Comparison of ENCODE assay signal across 8 cellular contexts in the genomic region with DNA sequence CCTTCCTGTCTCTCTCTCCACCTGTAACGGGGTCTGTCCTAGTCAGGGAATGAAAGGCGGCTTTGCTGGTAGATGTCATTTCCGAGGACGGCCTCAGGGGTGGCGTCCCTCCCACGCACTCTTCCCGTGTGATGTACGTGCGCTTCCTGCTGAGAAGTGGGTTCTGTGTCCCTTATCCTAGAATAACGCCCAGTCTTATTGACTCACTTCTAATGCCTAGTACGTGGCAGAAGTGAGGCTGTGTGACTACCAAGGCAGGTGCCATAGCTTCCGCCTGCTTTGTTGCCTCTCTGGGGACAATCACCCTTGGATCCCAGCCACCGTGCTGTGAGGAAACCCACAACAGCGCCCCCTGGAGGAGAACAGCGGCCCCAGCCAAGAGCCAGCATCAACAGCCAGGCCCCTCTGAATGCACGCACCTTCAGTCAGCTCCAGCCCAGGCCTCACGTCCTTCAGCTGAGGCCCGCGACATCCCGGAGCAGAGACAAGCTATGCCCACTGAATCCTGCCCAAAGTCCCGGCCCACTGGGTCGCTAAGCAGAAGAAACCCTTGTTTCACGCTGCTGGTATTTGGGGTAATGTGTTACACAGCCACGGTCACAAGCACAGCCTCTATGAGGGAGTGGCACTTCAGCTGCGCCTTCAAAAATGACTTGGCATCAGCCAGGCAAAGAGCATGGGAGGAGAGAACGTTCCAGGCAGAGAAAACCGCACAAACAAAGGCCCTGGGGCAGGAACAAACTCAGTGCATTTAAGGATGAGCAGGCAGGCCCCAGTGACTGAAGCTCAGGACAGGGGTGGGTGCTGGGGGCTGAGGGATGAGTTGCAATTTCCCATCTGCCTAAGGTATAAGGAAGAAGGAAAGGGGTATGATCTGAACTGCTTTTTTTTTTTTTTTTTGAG.
DNase-seq lines count a peak whose midpoint lies in the region; ATAC-seq, FAIRE-seq and TF ChIP-seq lines count a peak whose summit lies in the region.
"Had no signal": no experiment of that assay in that cellular context is flagged by ENCODE, and none has a peak within 500 bp of the region (broad histone marks: within the 10 kb centered on the region; RNA-seq: fewer than 3 reads in every experiment).

No MANE protein-coding gene starts in this region.

- H3K36me3 ChIP-seq in fibroblast of lung (ENCODE audit: control insufficient read depth, insufficient read depth, low read length): no peaks in the 10 kb centered on the region
- H3K36me3 ChIP-seq: thoracic aorta had no signal

- H3K4me3 ChIP-seq in fibroblast of lung (replicated peaks in 1 of 4; ENCODE audit: control extremely low read depth in 1 of 4, insufficient read depth in 1 of 4, low read depth in 3 of 4, low read length in 4 of 4) (no peak overlapping the region), retinal pigment epithelial cell (ENCODE audit: low read length) (no peak overlapping the region)
- H3K4me3 ChIP-seq: thoracic aorta had no signal

- no peaks in the 10 kb centered on the region for H3K79me2 ChIP-seq in fibroblast of lung (ENCODE audit: control insufficient read depth, insufficient read depth, low read length)

- TF ChIP-seq CTCF in fibroblast of lung (conservative IDR thresholded peaks at IDR 0.05 in 1 of 2, IDR thresholded peaks at IDR 0.05 in 1 of 2; ENCODE audit: low read depth in 1 of 2, low read length in 2 of 2): peak; percentile 34 to 68
- TF ChIP-seq CTCF in retinal pigment epithelial cell (conservative IDR thresholded peaks at IDR 0.05; ENCODE audit: low read depth, low read length): peak; percentile 75

- no peak overlapping the region for H2AFZ ChIP-seq in fibroblast of lung (ENCODE audit: low read length)

- peak; percentile 33 for DNase-seq in GM12892 (ENCODE audit: insufficient read length)
- peak; percentile 7 for DNase-seq in NCI-H526 treated with DMSO at 0.1 percent for 48 hours (lab: John Stamatoyannopoulos, UW)
- DNase-seq in activated CD8-positive, alpha-beta memory T cell treated with anti-CD3 and anti-CD28 coated beads, Interleukin-2, amount 50 U/mL, for 24 hours (ENCODE audit: extremely low read depth): peak; percentile 14
- no peak for DNase-seq in fibroblast of lung (ENCODE audit: low read depth in 2 of 2)
- no peak for DNase-seq in retinal pigment epithelial cell (ENCODE audit: low read depth)
- DNase-seq in dedifferentiated amniotic fluid mesenchymal stem cell (ENCODE audit: extremely low spot score): no peak

- no peak overlapping the region for H3K4me2 ChIP-seq in fibroblast of lung (ENCODE audit: extremely low read depth, insufficient read depth, low read length)

- H3K9ac ChIP-seq in fibroblast of lung (ENCODE audit: insufficient read depth, low read length): no peak overlapping the region

- no peak overlapping the region for H3K27ac ChIP-seq in fibroblast of lung (ENCODE audit: insufficient read depth, low read length)
- H3K27ac ChIP-seq: thoracic aorta had no signal

- FAIRE-seq in GM12892 (lab: Jason Lieb, UNC): no peak

- H3K27me3 ChIP-seq in fibroblast of lung (ENCODE audit: control insufficient read depth, insufficient read depth, low read length): no peaks in the 10 kb centered on the region

- no peak for TF ChIP-seq POLR2A in GM12892 (IDR thresholded peaks at IDR 0.05; ENCODE audit: low read depth, low read length)

- no peaks in the 10 kb centered on the region for H3K4me1 ChIP-seq in fibroblast of lung (ENCODE audit: control insufficient read depth, extremely low read depth, insufficient read depth, low read length)

- no peaks in the 10 kb centered on the region for H4K20me1 ChIP-seq in fibroblast of lung (ENCODE audit: control insufficient read depth, extremely low read depth, insufficient read depth, low read length)

- H3K9me3 ChIP-seq in fibroblast of lung (ENCODE audit: control insufficient read depth, insufficient read depth, low read depth, low read length): no peaks in the 10 kb centered on the region
- H3K9me3 ChIP-seq: thoracic aorta had no signal

- no peak for ATAC-seq in HG03354 (IDR thresholded peaks at IDR 0.05; ENCODE audit: poor library complexity, severe bottlenecking, unreplicated experiment)

Comparison
In these comparisons a context has a peak if more than half of its experiments do, and no peak if none do; other contexts are left out.
1. DNase-seq: peak in GM12892 (single experiment), NCI-H526 treated with DMSO at 0.1 percent for 48 hours (single experiment) and activated CD8-positive, alpha-beta memory T cell treated with anti-CD3 and anti-CD28 coated beads, Interleukin-2, amount 50 U/mL, for 24 hours (single experiment); none in fibroblast of lung (0 of 2), retinal pigment epithelial cell (single experiment) and dedifferentiated amniotic fluid mesenchymal stem cell (single experiment).